In genomic region chr17:43040655-43041054, GRCh38 we compare ENCODE assay signal across 11 cellular contexts.
"Had no signal": no experiment of that assay in that cellular context is flagged by ENCODE, and none has a peak within 500 bp of the region (broad histone marks: within the 10 kb centered on the region; RNA-seq: fewer than 3 reads in every experiment).

No MANE protein-coding gene starts in this region.

- H3K4me3 ChIP-seq: body of pancreas, skin epidermis, thyroid gland had no signal

- H3K4me1 ChIP-seq: body of pancreas, parathyroid adenoma, thyroid gland had no signal

- DNase-seq: activated naive CD4-positive, alpha-beta T cell treated with anti-CD3 and anti-CD28 coated beads, Interleukin-2, amount 50 U/mL, for 16 hours; amniotic stem cell; body of pancreas; erythroblast; hypothalamus; left colon; nephron progenitor cell; T-helper 2 cell; thyroid gland had no signal

- H3K36me3 ChIP-seq: thyroid gland had no signal

- H3K9ac ChIP-seq: parathyroid adenoma had no signal

- ATAC-seq: body of pancreas, left colon had no signal

- H2AFZ ChIP-seq: parathyroid adenoma had no signal

- H3K27ac ChIP-seq: body of pancreas, parathyroid adenoma, skin epidermis, thyroid gland had no signal

- H3K27me3 ChIP-seq: body of pancreas, thyroid gland had no signal

- H3K9me3 ChIP-seq: body of pancreas, thyroid gland had no signal
